Comparison of ENCODE assay signal across 21 cellular contexts in the genomic region with DNA sequence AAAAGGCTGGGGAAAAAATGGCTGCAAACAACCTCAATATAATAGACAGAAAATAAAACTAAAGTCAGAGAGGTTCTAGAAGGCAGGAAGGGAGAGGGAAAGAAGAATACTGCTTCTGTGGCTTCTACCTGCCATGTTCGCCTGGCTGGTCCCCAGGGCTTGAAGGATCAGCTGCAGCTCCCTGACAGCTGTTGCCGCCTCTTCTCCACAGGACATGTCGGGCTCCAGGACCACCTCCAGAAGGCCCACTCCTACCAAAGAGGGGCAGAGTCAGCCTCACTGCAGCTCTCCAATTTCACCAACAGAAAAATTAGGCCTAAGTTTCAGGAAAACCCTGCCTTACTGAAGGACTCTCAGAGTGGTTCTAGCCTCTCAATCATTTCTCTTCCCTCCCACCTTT.
"Had no signal": no experiment of that assay in that cellular context is flagged by ENCODE, and none has a peak within 500 bp of the region (broad histone marks: within the 10 kb centered on the region; RNA-seq: fewer than 3 reads in every experiment).

No MANE protein-coding gene starts in this region.

- H3K27me3 ChIP-seq: adrenal gland, breast epithelium, vagina had no signal

- H3K27ac ChIP-seq: adrenal gland, breast epithelium, parathyroid adenoma, thoracic aorta, vagina, VCaP had no signal

- DNase-seq: activated CD4-positive, alpha-beta T cell treated with anti-CD3 and anti-CD28 coated beads, Interleukin-2, amount 10 ng/mL, durations not matched to agents 7 days and 5 days; activated CD4-positive, CD25-positive, alpha-beta regulatory T cell treated with anti-CD3 and anti-CD28 coated beads, Interleukin-2, amount 50 U/mL, for 72 hours; activated CD8-positive, alpha-beta T cell treated with anti-CD3 and anti-CD28 coated beads for 36 hours; activated naive CD4-positive, alpha-beta T cell; activated T-cell treated with anti-CD3 and anti-CD28 coated beads, Interleukin-2, amount 50 U/mL, for 1 hour; adrenal gland; cerebellar nuclear complex; effector CD4-positive, alpha-beta T cell; foreskin melanocyte; hippocampal formation; kidney glomerular epithelial cell; small intestine; stimulated activated CD4-positive, alpha-beta T cell treated with anti-CD3 and anti-CD28 coated beads, Interleukin-2, amount 100 ng/mL, for 24 hours; stimulated activated naive CD8-positive, alpha-beta T cell treated with anti-CD3 and anti-CD28 coated beads, Interleukin-15, amount 100 ng/mL, for 72 hours had no signal

- ATAC-seq: activated CD8-positive, alpha-beta T cell treated with anti-CD3 and anti-CD28 coated beads for 36 hours; sciatic nerve; stimulated activated effector memory CD8-positive, alpha-beta T cell treated with anti-CD3 and anti-CD28 coated beads, Interleukin-12 subunit alpha, Interleukin-12 subunit beta, amount 100 ng/mL, for 72 hours; stimulated activated naive CD8-positive, alpha-beta T cell treated with anti-CD3 and anti-CD28 coated beads, Interleukin-15, amount 100 ng/mL, for 72 hours had no signal

- H3K4me3 ChIP-seq: adrenal gland, breast epithelium, thoracic aorta, vagina had no signal
